In the genomic region with DNA sequence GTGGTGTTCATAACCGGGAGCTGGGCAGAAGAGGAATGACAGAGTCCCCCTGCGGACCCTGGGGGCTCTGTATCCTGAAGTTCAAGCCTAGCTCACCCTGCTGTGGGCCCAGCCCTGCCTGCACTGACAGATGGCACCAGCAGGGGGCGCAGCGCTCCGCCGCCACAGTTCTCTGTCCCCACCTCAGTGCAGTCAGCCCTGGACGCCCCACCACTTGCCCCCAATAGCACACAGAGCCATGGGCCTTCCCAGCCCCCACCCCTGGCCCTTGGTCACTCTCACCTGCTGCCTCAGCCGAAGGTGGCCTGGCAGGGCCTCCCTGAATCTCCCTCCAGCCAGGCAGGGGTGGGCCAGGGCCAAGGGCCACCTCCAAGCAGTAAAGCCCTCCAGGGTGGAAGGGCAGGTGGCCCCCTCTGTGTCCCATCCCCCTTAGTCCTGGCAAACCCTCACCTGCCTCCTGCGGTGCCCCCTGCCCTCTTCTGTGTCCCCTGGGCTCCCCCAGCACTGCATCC, we compare ENCODE assay signal across 14 cellular contexts. TPM values are rescaled to one million over a fixed set of nuclear protein-coding genes. Genes with fewer than 3 reads are reported as not detected.
DNase-seq lines count a peak whose midpoint lies in the region; ATAC-seq, FAIRE-seq and TF ChIP-seq lines count a peak whose summit lies in the region.
"Not testable (repeated sequence)": the region's sequence is repeated elsewhere in the genome, so short reads cannot be mapped to it uniquely, and the experiment has no call there.
"Had no signal": no experiment of that assay in that cellular context is flagged by ENCODE, and none has a peak within 500 bp of the region (broad histone marks: within the 10 kb centered on the region; RNA-seq: fewer than 3 reads in every experiment).

No MANE protein-coding gene starts in this region.

- in situ Hi-C loops in transverse colon (cut with MboI; ENCODE audit: low pct_ligation_motif_present in 1 of 4, low pct_unique_long_range_greater_than_20kb in 1 of 4, low sequenced_read_pairs in 3 of 4), result loop anchor here in 1 of 4 donors (25.0 kb wide), 1 partner anchor 534 kb away; no protein-coding TSS in a partner anchor

- peak; percentile 55 for TF ChIP-seq RAD21 in neural cell (conservative IDR thresholded peaks at IDR 0.05)

- ATAC-seq in DND-41 (ENCODE audit: insufficient read depth, low read depth) (peak; percentile 64), left lobe of liver (peak; percentile 29)
- not testable (repeated sequence) for ATAC-seq in RWPE2 (ENCODE audit: low read depth)

- H3F3A ChIP-seq in neural cell (ENCODE audit: insufficient read depth, low read length, poor library complexity, severe bottlenecking), result not testable (repeated sequence)

- H3K79me2 ChIP-seq in DND-41 (ENCODE audit: insufficient read depth, low read length); neural cell (replicated peaks; ENCODE audit: insufficient read depth, low read length): not testable (repeated sequence)

- not testable (repeated sequence) for H3K9me2 ChIP-seq in neural cell (ENCODE audit: insufficient read depth, low read length)

- H3K27me3 ChIP-seq in DND-41 (ENCODE audit: insufficient read depth, low read length, poor library complexity); RWPE2 (ENCODE audit: insufficient read depth, poor library complexity, severe bottlenecking); adrenal gland; neural cell (ENCODE audit: insufficient read depth, low read depth, low read length); transverse colon: not testable (repeated sequence)

- not testable (repeated sequence) for H3K36me3 ChIP-seq in DND-41 (ENCODE audit: insufficient read depth, low read length); RWPE2 (ENCODE audit: low read depth); adrenal gland (replicated peaks in 1 of 2); neural cell (ENCODE audit: insufficient read depth, low read length); transverse colon

- DNase-seq in DND-41; HTR-8/SVneo (ENCODE audit: insufficient read length, low spot score); RWPE2 (ENCODE audit: low spot score); adrenal gland; epithelial cell of esophagus (ENCODE audit: low read depth); transverse colon: not testable (repeated sequence)
- peak; percentile 49 for DNase-seq in left lobe of liver (ENCODE audit: low spot score)

- H3K27ac ChIP-seq in DND-41 (ENCODE audit: low read length); RWPE2 (ENCODE audit: poor library complexity, severe bottlenecking); adrenal gland; neural cell (ENCODE audit: low read length); transverse colon: not testable (repeated sequence)

- not testable (repeated sequence) for H3K4me2 ChIP-seq in DND-41 (ENCODE audit: insufficient read depth, low read length); neural cell (ENCODE audit: low read length)

- intact Hi-C loops in adrenal gland (cut with DNase I), result loop anchor here in 1 of 2 donors (2.0 kb wide), 1 partner anchor 74 kb away; a partner anchor contains a TSS
- intact Hi-C loops in transverse colon (cut with DNase I; ENCODE audit: low total_unique reads), result not testable (repeated sequence)

- H3K9me3 ChIP-seq in DND-41 (ENCODE audit: insufficient read depth, low read length, severe bottlenecking); RWPE2 (ENCODE audit: severe bottlenecking); adrenal gland (replicated peaks in 1 of 3); neural cell (ENCODE audit: low read length); transverse colon: not testable (repeated sequence)

- peak; percentile 95 for FAIRE-seq in HTR-8/SVneo (lab: Jason Lieb, UNC)

- not testable (repeated sequence) for H4K20me1 ChIP-seq in DND-41 (ENCODE audit: insufficient read depth, low read length); neural cell (ENCODE audit: insufficient read depth)

- TF ChIP-seq EP300 in neural cell (conservative IDR thresholded peaks at IDR 0.05; ENCODE audit: poor library complexity, severe bottlenecking); transverse colon (IDR thresholded peaks at IDR 0.05; ENCODE audit: low read depth): not testable (repeated sequence)

- H3K4me3 ChIP-seq in DND-41 (ENCODE audit: low read depth in 1 of 2, low read length in 2 of 2); RWPE2 (ENCODE audit: severe bottlenecking); adrenal gland; epithelial cell of esophagus (ENCODE audit: low read length); neural cell (ENCODE audit: low read length); transverse colon: not testable (repeated sequence)

- not testable (repeated sequence) for H3K4me1 ChIP-seq in DND-41 (ENCODE audit: insufficient read depth, low read length); RWPE2 (ENCODE audit: insufficient read depth, poor library complexity, severe bottlenecking); adrenal gland (replicated peaks in 1 of 2); transverse colon

- H3K9ac ChIP-seq in DND-41 (ENCODE audit: low read depth, low read length); neural cell (ENCODE audit: low read length): not testable (repeated sequence)

- 26 to 83% (median 42%) methylated on average over 1 to 6 of the region's 9 CpGs; no CpG with 5 or more reads in 1 of the 4 donors for WGBS in adrenal gland, 4 donors
- WGBS in transverse colon (ENCODE audit: low coverage in 1 of 2), 2 donors, result 72% methylated on average over 2 of the region's 9 CpGs; no CpG with 5 or more reads in 1 of the 2 donors

- not testable (repeated sequence) for TF ChIP-seq POLR2A in adrenal gland (IDR thresholded peaks at IDR 0.05); transverse colon (IDR thresholded peaks at IDR 0.05)

- H2AFZ ChIP-seq in DND-41 (ENCODE audit: low read depth, low read length); neural cell (ENCODE audit: low read depth, low read length): not testable (repeated sequence)

- TF ChIP-seq CTCF in DND-41 (IDR thresholded peaks at IDR 0.05; ENCODE audit: borderline replicate concordance, extremely low read depth, low read length, poor library complexity, severe bottlenecking) (peak; percentile 2), RWPE2 (IDR thresholded peaks at IDR 0.05; ENCODE audit: poor library complexity, severe bottlenecking) (peak; percentile 34), adrenal gland (IDR thresholded peaks at IDR 0.05) (peak in 5 of 6 experiments; percentile 11 to 71 (median 50)), epithelial cell of esophagus (IDR thresholded peaks at IDR 0.05; ENCODE audit: insufficient read depth, low read depth, low read length, missing control alignments) (peak; percentile 26), neural cell (IDR thresholded peaks at IDR 0.05; ENCODE audit: poor library complexity, severe bottlenecking) (peak; percentile 45), transverse colon (IDR thresholded peaks at IDR 0.05) (peak; percentile 39 to 64 (median 54))

TF ChIP-seq in neural cell, 6 proteins besides CTCF, POLR2A, EP300 and RAD21:
- TF ChIP-seq SMC3 (conservative IDR thresholded peaks at IDR 0.05; ENCODE audit: poor library complexity), result peak; percentile 70
TF ChIP-seq in neural cell: peak in this region for 1; not testable (repeated sequence) for 5.

RNA-seq across cellular contexts. Expression of a gene that starts 9.6 kb away (rescaled TPM):
- total RNA-seq in adrenal gland (not detected), left lobe of liver (not detected), transverse colon (10 to 100 TPM in 3 of 4 donors, 1 to 10 TPM in 1; 4.2 to 50.9 (median 25.9) TPM)
- polyA plus RNA-seq in adrenal gland (not detected), neural cell (not detected in 2 replicates)
- not detected in 2 replicates for polyA minus RNA-seq in neural cell
- total RNA-seq: epithelial cell of proximal tubule; NCI-H460; T-helper 2 cell treated with Interferon-gamma antibody and Interleukin-4, amounts not matched to agents 100 ng/mL and 5 ng/mL, for 36 hours; temporal lobe had no signal
- polyA plus RNA-seq: BJ, IgD-negative memory B cell had no signal

RNA-seq across cellular contexts. Expression of a gene that starts 39.7 kb away (rescaled TPM):
- total RNA-seq in adrenal gland (not detected), left lobe of liver (not detected), transverse colon (not detected)
- polyA plus RNA-seq in adrenal gland (not detected), neural cell (not detected in 2 replicates)
- not detected in 2 replicates for polyA minus RNA-seq in neural cell
- total RNA-seq: epithelial cell of proximal tubule; NCI-H460; T-helper 2 cell treated with Interferon-gamma antibody and Interleukin-4, amounts not matched to agents 100 ng/mL and 5 ng/mL, for 36 hours; temporal lobe had no signal
- polyA plus RNA-seq: BJ, IgD-negative memory B cell had no signal

RNA-seq across cellular contexts. Expression of a gene that starts 41.3 kb away (rescaled TPM):
- total RNA-seq in adrenal gland (10 to 100 TPM in 3 of 8 donors, 1 to 10 TPM in 5; 3.9 to 31.7 (median 6.6) TPM), left lobe of liver (0.48 TPM), transverse colon (not detected)
- polyA plus RNA-seq in adrenal gland (10 to 100 TPM in 1 of 3 donors, 1 to 10 TPM in 2; 4.5 to 20.7 (median 9.6) TPM), neural cell (60.9 and 75.6 TPM in 2 replicates)
- polyA minus RNA-seq in neural cell, result 43.1 and 46.3 TPM in 2 replicates
- total RNA-seq: epithelial cell of proximal tubule had no signal
- polyA plus RNA-seq: BJ, IgD-negative memory B cell had no signal

Comparison
In these comparisons a context has a peak if more than half of its experiments do, and no peak if none do; other contexts are left out.
1. CTCF ChIP-seq: peak in every context shown above with its lines; median percentile 54 in transverse colon; 50 in adrenal gland; 45 in neural cell; 34 in RWPE2; 26 in epithelial cell of esophagus; 2 in DND-41.